In genomic region chr4:153787156-153787555, GRCh38 we compare ENCODE assay signal across 25 cellular contexts. TPM values are rescaled to one million over a fixed set of nuclear protein-coding genes. Genes with fewer than 3 reads are reported as not detected.
DNase-seq lines count a peak whose midpoint lies in the region; ATAC-seq, FAIRE-seq and TF ChIP-seq lines count a peak whose summit lies in the region.
"Had no signal": no experiment of that assay in that cellular context is flagged by ENCODE, and none has a peak within 500 bp of the region (broad histone marks: within the 10 kb centered on the region; RNA-seq: fewer than 3 reads in every experiment).

No MANE protein-coding gene starts in this region.

- H4K8ac ChIP-seq in H9 (replicated peaks; ENCODE audit: insufficient read length, low read depth, low read length), result no peak overlapping the region

- no peak overlapping the region for H2BK5ac ChIP-seq in H9 (ENCODE audit: insufficient read length, low read length)

- H2BK120ac ChIP-seq in H9 (ENCODE audit: low read depth, low read length, poor library complexity, severe bottlenecking), result no peak overlapping the region

- no peak overlapping the region for H2AK5ac ChIP-seq in H9 (ENCODE audit: insufficient read length, low read length)

- no peak overlapping the region for H3T11ph ChIP-seq in H9 (ENCODE audit: low read length)

- no peak for DNase-seq in H9
- DNase-seq in astrocyte (ENCODE audit: low read depth), result no peak
- DNase-seq in iPS DF 6.9 (ENCODE audit: low read depth, low spot score), result no peak
- DNase-seq in neural crest cell (ENCODE audit: low read depth, low spot score), result no peak
- DNase-seq in aorta, result no peak
- DNase-seq in RWPE1 (ENCODE audit: low spot score), result no peak
- no peak for DNase-seq in RKO (ENCODE audit: low spot score)
- DNase-seq: activated CD8-positive, alpha-beta T cell treated with anti-CD3 and anti-CD28 coated beads, Interleukin-2, amount 10 ng/mL, durations not matched to agents 7 days and 5 days; amygdala; C1 segment of cervical spinal cord; Calu3; left colon; midbrain; NCI-H187 treated with DMSO at 0.1 percent for 48 hours; NCI-H69; psoas muscle; T-helper 9 cell had no signal

- peak overlapping the region; percentile 96 for H3K4me2 ChIP-seq in H9 (ENCODE audit: insufficient read depth, insufficient read length, low read length)
- no peak overlapping the region for H3K4me2 ChIP-seq in astrocyte (ENCODE audit: low read length)

- H3K56ac ChIP-seq in H9 (ENCODE audit: insufficient read length, low read depth, low read length), result no peak overlapping the region

- no peak overlapping the region for H3K23ac ChIP-seq in H9 (ENCODE audit: insufficient read length, low read depth, low read length)

- H3K9me3 ChIP-seq in H9 (ENCODE audit: control insufficient read depth, low read depth, low read length) (no peaks in the 10 kb centered on the region), astrocyte (ENCODE audit: insufficient read depth, low read depth, low read length) (no peaks in the 10 kb centered on the region), iPS DF 6.9 (ENCODE audit: control insufficient read depth, insufficient read depth, low read length) (no peaks in the 10 kb centered on the region), aorta (ENCODE audit: control insufficient read depth, low read length) (no peaks in the 10 kb centered on the region)
- H3K9me3 ChIP-seq: psoas muscle, thoracic aorta had no signal

- H3K4me1 ChIP-seq in H9 (ENCODE audit: insufficient read depth, low read length), result peaks cover 8% of the 10 kb centered on the region
- H3K4me1 ChIP-seq in astrocyte (ENCODE audit: insufficient read depth, low read length), result peaks cover 12% of the 10 kb centered on the region
- H3K4me1 ChIP-seq in iPS DF 6.9 (ENCODE audit: control insufficient read depth, insufficient read depth, low read length), result peaks cover 6% of the 10 kb centered on the region; the same call in 1 of the 2 replicates
- H3K4me1 ChIP-seq in aorta (ENCODE audit: control insufficient read depth in 1 of 2, insufficient read depth in 2 of 2, low read length in 2 of 2), result peaks cover 0 to 2% of the 10 kb centered on the region in 2 donors
- H3K4me1 ChIP-seq: psoas muscle had no signal

- H3K36me3 Mint-ChIP-seq in H9 (ENCODE audit: insufficient read depth in 1 of 3, low read depth in 3 of 3), result peaks cover 26 to 57% (median 53%) of the 10 kb centered on the region in 3 experiments
- peaks cover 5% of the 10 kb centered on the region for H3K36me3 Mint-ChIP-seq in astrocyte (ENCODE audit: low read depth, unreplicated experiment)
- H3K36me3 Mint-ChIP-seq in neural crest cell (ENCODE audit: low read depth), result peaks cover 14% of the 10 kb centered on the region
- H3K36me3 Mint-ChIP-seq: stimulated activated memory B cell treated with anti-CD40 and anti-IgM and Interleukin-4, amounts not matched to agents 10 μg/mL and 1 μg/mL and 100 μg/mL, for 72 hours had no signal

- H3K27ac Mint-ChIP-seq in H9, result peak overlapping the region in 1 of 3 experiments; percentile 99; a peak in 3 of 7 replicates
- H3K27ac Mint-ChIP-seq in astrocyte (ENCODE audit: unreplicated experiment), result no peak overlapping the region
- H3K27ac Mint-ChIP-seq in neural crest cell (ENCODE audit: unreplicated experiment), result peak overlapping the region; percentile 97
- H3K27ac Mint-ChIP-seq: activated CD8-positive, alpha-beta T cell treated with anti-CD3 and anti-CD28 coated beads, Interleukin-2, amount 10 ng/mL, durations not matched to agents 7 days and 5 days; stimulated activated memory B cell treated with anti-CD40 and anti-IgM and Interleukin-4, amounts not matched to agents 10 μg/mL and 1 μg/mL and 100 μg/mL, for 72 hours had no signal

- CTCF ChIA-PET in RWPE1 (lab: Yijun Ruan, JAX), result interaction anchor here (0.6 to 2.4 kb wide), 6 partner anchors 190 to 832 kb away, joined by 3 to 6 read pairs (median 4); no protein-coding TSS in a partner anchor

- H3K4ac ChIP-seq in H9 (ENCODE audit: low read depth, low read length), result no peak overlapping the region

- H2BK15ac ChIP-seq in H9 (ENCODE audit: low read depth, low read length), result no peak overlapping the region

- H3K9me3 Mint-ChIP-seq in H9 (peaks cover 6 to 17% of the 10 kb centered on the region in 2 experiments; a peak in 3 of 5 replicates), astrocyte (ENCODE audit: unreplicated experiment) (no peaks in the 10 kb centered on the region), neural crest cell (no peaks in the 10 kb centered on the region)
- H3K9me3 Mint-ChIP-seq: central memory CD8-positive, alpha-beta T cell; stimulated activated memory B cell treated with anti-CD40 and anti-IgM and Interleukin-4, amounts not matched to agents 10 μg/mL and 1 μg/mL and 100 μg/mL, for 72 hours had no signal

- H3K18ac ChIP-seq in H9 (ENCODE audit: insufficient read length, low read depth, low read length), result no peak overlapping the region

- POLR2A ChIA-PET in RWPE1 (lab: Yijun Ruan, JAX; ENCODE audit: low non-redundant PET), result interaction anchor here (0.5 kb wide), 1 partner anchor 246 kb away, joined by 3 read pairs; no protein-coding TSS in a partner anchor

- H3K27me3 Mint-ChIP-seq in H9 (ENCODE audit: low read depth), result peaks cover 26% of the 10 kb centered on the region
- peaks cover 26% of the 10 kb centered on the region for H3K27me3 Mint-ChIP-seq in astrocyte (ENCODE audit: low read depth, unreplicated experiment)
- H3K27me3 Mint-ChIP-seq in neural crest cell (ENCODE audit: low read depth), result peaks cover 28% of the 10 kb centered on the region

- H4K91ac ChIP-seq in H9 (ENCODE audit: insufficient read length, low read depth, low read length), result no peak overlapping the region

- no peak overlapping the region for H4K5ac ChIP-seq in H9 (ENCODE audit: insufficient read length, low read depth, low read length)

- no peaks in the 10 kb centered on the region for H3K79me1 ChIP-seq in H9 (ENCODE audit: insufficient read depth, low read depth, low read length, poor library complexity, severe bottlenecking)

- no peak overlapping the region for H2BK12ac ChIP-seq in H9 (ENCODE audit: insufficient read length, low read depth, low read length)

- H3K4me3 Mint-ChIP-seq in H9 (peak overlapping the region; percentile 91 to 100), astrocyte (ENCODE audit: unreplicated experiment) (peak overlapping the region; percentile 87), neural crest cell (peak overlapping the region; percentile 97)
- H3K4me3 Mint-ChIP-seq: activated CD8-positive, alpha-beta T cell treated with anti-CD3 and anti-CD28 coated beads, Interleukin-2, amount 10 ng/mL, durations not matched to agents 7 days and 5 days; central memory CD8-positive, alpha-beta T cell had no signal

- H4K20me1 ChIP-seq in H9 (ENCODE audit: control insufficient read depth, insufficient read depth, insufficient read length), result peaks cover 2% of the 10 kb centered on the region
- no peaks in the 10 kb centered on the region for H4K20me1 ChIP-seq in astrocyte (ENCODE audit: insufficient read depth, low read length)

- H3K4me3 ChIP-seq in astrocyte (ENCODE audit: insufficient read depth, low read depth, low read length) (no peak overlapping the region), iPS DF 6.9 (ENCODE audit: low read length) (peak overlapping the region; percentile 96; the same call in 1 of the 2 replicates), aorta (ENCODE audit: low read length in 2 of 2) (no peak overlapping the region)
- H3K4me3 ChIP-seq: psoas muscle had no signal

- H3K79me2 ChIP-seq in H9 (ENCODE audit: insufficient read depth, low read length) (peaks cover 24% of the 10 kb centered on the region; the same call in 1 of the 2 replicates), astrocyte (ENCODE audit: insufficient read depth, low read length) (no peaks in the 10 kb centered on the region)

- no peak overlapping the region for H3K14ac ChIP-seq in H9 (ENCODE audit: insufficient read depth, low read length)

- ATAC-seq in aorta (ENCODE audit: low FRiP score), result no peak
- ATAC-seq in GM19035 (IDR thresholded peaks at IDR 0.05; ENCODE audit: unreplicated experiment), result no peak
- ATAC-seq: activated CD8-positive, alpha-beta T cell treated with anti-CD3 and anti-CD28 coated beads, Interleukin-2, amount 10 ng/mL, durations not matched to agents 7 days and 5 days; left colon; psoas muscle; stimulated activated memory B cell treated with anti-CD40 and anti-IgM and Interleukin-4, amounts not matched to agents 10 μg/mL and 1 μg/mL and 100 μg/mL, for 72 hours had no signal

- no peak overlapping the region for H2AFZ ChIP-seq in H9 (ENCODE audit: low read length)
- no peak overlapping the region for H2AFZ ChIP-seq in astrocyte (ENCODE audit: low read depth, low read length)

- TF ChIP-seq CTCF in H9 (conservative IDR thresholded peaks at IDR 0.05) (no peak), astrocyte (IDR thresholded peaks at IDR 0.05; ENCODE audit: insufficient read depth, low read depth, low read length) (no peak), neural crest cell (conservative IDR thresholded peaks at IDR 0.05) (no peak), RWPE1 (conservative IDR thresholded peaks at IDR 0.05; ENCODE audit: low read depth) (no peak)

- intact Hi-C loops in aorta (cut with DNase I), result no loop called here

- H3K27me3 ChIP-seq in H9 (ENCODE audit: insufficient read depth, low read length) (no peaks in the 10 kb centered on the region), astrocyte (ENCODE audit: insufficient read depth, low read length) (peaks cover 63% of the 10 kb centered on the region), iPS DF 6.9 (ENCODE audit: control insufficient read depth, insufficient read depth, low read length) (peaks cover 6% of the 10 kb centered on the region; the same call in 1 of the 2 replicates), aorta (ENCODE audit: control insufficient read depth in 1 of 2, insufficient read depth in 2 of 2, low read length in 1 of 2) (no peaks in the 10 kb centered on the region)

- H3K27ac ChIP-seq in H9 (ENCODE audit: insufficient read length, low read depth, low read length) (no peak overlapping the region), astrocyte (ENCODE audit: low read depth, low read length) (no peak overlapping the region), iPS DF 6.9 (ENCODE audit: low read length) (no peak overlapping the region), aorta (ENCODE audit: low read depth in 1 of 2, low read length in 2 of 2) (no peak overlapping the region), RWPE1 (no peak overlapping the region)
- H3K27ac ChIP-seq: psoas muscle, thoracic aorta had no signal

- H3K9ac ChIP-seq in H9 (ENCODE audit: extremely low read depth, insufficient read length, low read length), result peak overlapping the region; percentile 83
- no peak overlapping the region for H3K9ac ChIP-seq in astrocyte (ENCODE audit: low read length)

- H3K4me1 Mint-ChIP-seq in H9 (peaks cover 58 to 66% of the 10 kb centered on the region in 2 experiments), astrocyte (ENCODE audit: low read depth, unreplicated experiment) (peaks cover 5% of the 10 kb centered on the region), neural crest cell (peaks cover 78% of the 10 kb centered on the region)

- no peak for FAIRE-seq in astrocyte (lab: Jason Lieb, UNC)
- FAIRE-seq: frontal cortex had no signal

- H2BK20ac ChIP-seq in H9 (ENCODE audit: low read depth, low read length, poor library complexity, severe bottlenecking), result no peak overlapping the region

- peaks cover 33% of the 10 kb centered on the region for H3K23me2 ChIP-seq in H9 (ENCODE audit: insufficient read length, low read depth, low read length, poor library complexity, severe bottlenecking)

- no peaks in the 10 kb centered on the region for H3K36me3 ChIP-seq in astrocyte (ENCODE audit: insufficient read depth, low read length)
- peaks cover 10% of the 10 kb centered on the region; the same call in 1 of the 2 replicates for H3K36me3 ChIP-seq in iPS DF 6.9 (ENCODE audit: control insufficient read depth, insufficient read depth, low read length)
- no peaks in the 10 kb centered on the region for H3K36me3 ChIP-seq in aorta (ENCODE audit: control insufficient read depth in 1 of 2, insufficient read depth in 2 of 2, low read length in 1 of 2)
- H3K36me3 ChIP-seq: thoracic aorta had no signal

RNA-seq across cellular contexts. Expression of gene SFRP2, which starts 1.7 kb away (rescaled TPM):
- total RNA-seq in H9 (2021) (156 and 161 TPM in 2 replicates), astrocyte (92.8 and 146 TPM in 2 replicates), neural crest cell (197 and 203 TPM in 2 replicates), aorta (1,000 to 10,000 TPM in 1 of 2 donors, 10 to 100 TPM in 1; 91.0 to 1,198 TPM)
- polyA plus RNA-seq in aorta, result 10 to 100 TPM in 1 of 2 donors, under 1 TPM in 1; 0.92 to 13.0 TPM
- total RNA-seq: activated CD8-positive, alpha-beta T cell treated with anti-CD3 and anti-CD28 coated beads, Interleukin-2, amount 10 ng/mL, durations not matched to agents 7 days and 5 days; Calu3; epithelial cell of proximal tubule; HT-29 had no signal

RNA-seq across cellular contexts. Expression of gene RNF175, which starts 27.3 kb away (rescaled TPM):
- 3.3 and 4.3 TPM in 2 replicates for total RNA-seq in H9 (2021)
- total RNA-seq in astrocyte, result 1.0 TPM in 2 replicates
- total RNA-seq in neural crest cell, result 25.7 and 26.6 TPM in 2 replicates
- total RNA-seq in aorta, result 1 to 10 TPM in 1 of 2 donors, not detected in 1; 1.0 TPM
- under 1 TPM in 1 of 2 donors, not detected in 1; 0.33 TPM for polyA plus RNA-seq in aorta
- total RNA-seq: activated CD8-positive, alpha-beta T cell treated with anti-CD3 and anti-CD28 coated beads, Interleukin-2, amount 10 ng/mL, durations not matched to agents 7 days and 5 days; HT-29; left colon; psoas muscle; skeletal muscle tissue; thoracic aorta had no signal
